ENCODE assay signal across 1 cellular context in the genomic region with DNA sequence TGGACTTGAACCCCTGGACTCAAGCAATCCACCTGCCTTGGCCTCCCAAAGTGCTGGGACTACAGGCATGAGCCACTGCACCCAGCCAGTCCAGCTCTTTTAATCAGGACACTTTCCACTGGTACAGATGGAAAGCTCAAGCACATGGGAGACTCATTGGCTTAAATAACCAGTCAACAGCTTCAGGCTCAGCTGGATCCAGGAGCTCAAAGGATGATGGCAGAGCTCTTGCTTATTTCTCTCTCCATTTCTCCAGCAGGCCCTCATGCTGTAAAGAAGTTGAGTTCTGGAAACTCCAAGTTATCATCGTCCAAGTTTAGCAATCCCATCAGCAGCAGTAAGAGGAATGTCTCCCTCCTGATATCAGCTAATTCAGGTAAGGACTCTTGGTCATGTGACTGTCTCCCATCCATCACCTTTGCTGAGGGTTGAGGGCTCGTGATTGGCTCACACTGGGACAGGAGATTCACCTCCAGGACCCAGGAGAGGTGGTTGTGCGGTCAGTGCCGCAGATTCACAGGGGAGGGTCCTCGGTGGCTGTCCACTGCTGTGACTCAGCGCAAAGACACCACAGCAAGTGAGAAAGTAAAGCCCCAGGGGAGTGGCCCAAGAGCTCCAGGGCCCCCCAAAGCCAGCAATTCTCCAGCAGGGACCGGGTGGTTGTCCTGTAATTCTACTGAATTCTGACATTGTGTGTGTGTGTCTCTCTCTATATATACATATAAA.
TF ChIP-seq lines count a peak whose summit lies in the region.

No MANE protein-coding gene starts in this region.

TF ChIP-seq in K562, 482 proteins besides CTCF, POLR2A, EP300 and RAD21 (continued from another document):
- TF ChIP-seq ZNF407 (IDR thresholded peaks at IDR 0.05; ENCODE audit: low read depth) (no peak), ZNF785 (CRISPR knock-in tag; IDR thresholded peaks at IDR 0.05) (no peak), ETV6 (IDR thresholded peaks at IDR 0.05; ENCODE audit: borderline replicate concordance in 1 of 2, low read depth in 2 of 2, low read length in 1 of 2) (no peak), ETV6 (CRISPR knock-in tag; IDR thresholded peaks at IDR 0.05; ENCODE audit: borderline replicate concordance) (no peak), ZNF232 (CRISPR knock-in tag; IDR thresholded peaks at IDR 0.05) (no peak), ZNF717 (CRISPR knock-in tag; IDR thresholded peaks at IDR 0.05) (no peak), ZNF277 (CRISPR knock-in tag; IDR thresholded peaks at IDR 0.05; ENCODE audit: borderline replicate concordance) (no peak), HMG20A (CRISPR knock-in tag; conservative IDR thresholded peaks at IDR 0.05) (no peak), NFE2 (IDR thresholded peaks at IDR 0.05; ENCODE audit: low read depth) (peak; percentile 64), CHD2 (IDR thresholded peaks at IDR 0.05; ENCODE audit: low read depth, low read length) (no peak), CXXC5 (CRISPR knock-in tag; IDR thresholded peaks at IDR 0.05) (no peak), XRCC5 (IDR thresholded peaks at IDR 0.05; ENCODE audit: low read depth, low read length) (no peak), TSC22D4 (tag; IDR thresholded peaks at IDR 0.05) (no peak), SMARCA5 (IDR thresholded peaks at IDR 0.05) (0 out of 2 replicates have a peak, but pooled peaks have one; percentile 18), ZNF146 (CRISPR knock-in tag; IDR thresholded peaks at IDR 0.05; ENCODE audit: unreplicated experiment) (no peak)
- TF ChIP-seq, protein P1, sequence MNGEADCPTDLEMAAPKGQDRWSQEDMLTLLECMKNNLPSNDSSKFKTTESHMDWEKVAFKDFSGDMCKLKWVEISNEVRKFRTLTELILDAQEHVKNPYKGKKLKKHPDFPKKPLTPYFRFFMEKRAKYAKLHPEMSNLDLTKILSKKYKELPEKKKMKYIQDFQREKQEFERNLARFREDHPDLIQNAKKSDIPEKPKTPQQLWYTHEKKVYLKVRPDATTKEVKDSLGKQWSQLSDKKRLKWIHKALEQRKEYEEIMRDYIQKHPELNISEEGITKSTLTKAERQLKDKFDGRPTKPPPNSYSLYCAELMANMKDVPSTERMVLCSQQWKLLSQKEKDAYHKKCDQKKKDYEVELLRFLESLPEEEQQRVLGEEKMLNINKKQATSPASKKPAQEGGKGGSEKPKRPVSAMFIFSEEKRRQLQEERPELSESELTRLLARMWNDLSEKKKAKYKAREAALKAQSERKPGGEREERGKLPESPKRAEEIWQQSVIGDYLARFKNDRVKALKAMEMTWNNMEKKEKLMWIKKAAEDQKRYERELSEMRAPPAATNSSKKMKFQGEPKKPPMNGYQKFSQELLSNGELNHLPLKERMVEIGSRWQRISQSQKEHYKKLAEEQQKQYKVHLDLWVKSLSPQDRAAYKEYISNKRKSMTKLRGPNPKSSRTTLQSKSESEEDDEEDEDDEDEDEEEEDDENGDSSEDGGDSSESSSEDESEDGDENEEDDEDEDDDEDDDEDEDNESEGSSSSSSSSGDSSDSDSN (IDR thresholded peaks at IDR 0.05; ENCODE audit: borderline replicate concordance in 1 of 2, low read depth in 2 of 2, low read length in 2 of 2), result no peak
- TF ChIP-seq, protein P2, sequence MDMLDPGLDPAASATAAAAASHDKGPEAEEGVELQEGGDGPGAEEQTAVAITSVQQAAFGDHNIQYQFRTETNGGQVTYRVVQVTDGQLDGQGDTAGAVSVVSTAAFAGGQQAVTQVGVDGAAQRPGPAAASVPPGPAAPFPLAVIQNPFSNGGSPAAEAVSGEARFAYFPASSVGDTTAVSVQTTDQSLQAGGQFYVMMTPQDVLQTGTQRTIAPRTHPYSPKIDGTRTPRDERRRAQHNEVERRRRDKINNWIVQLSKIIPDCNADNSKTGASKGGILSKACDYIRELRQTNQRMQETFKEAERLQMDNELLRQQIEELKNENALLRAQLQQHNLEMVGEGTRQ (CRISPR knock-in tag; IDR thresholded peaks at IDR 0.05), result no peak; the same call in 1 of the 2 replicates
